In the genomic region with DNA sequence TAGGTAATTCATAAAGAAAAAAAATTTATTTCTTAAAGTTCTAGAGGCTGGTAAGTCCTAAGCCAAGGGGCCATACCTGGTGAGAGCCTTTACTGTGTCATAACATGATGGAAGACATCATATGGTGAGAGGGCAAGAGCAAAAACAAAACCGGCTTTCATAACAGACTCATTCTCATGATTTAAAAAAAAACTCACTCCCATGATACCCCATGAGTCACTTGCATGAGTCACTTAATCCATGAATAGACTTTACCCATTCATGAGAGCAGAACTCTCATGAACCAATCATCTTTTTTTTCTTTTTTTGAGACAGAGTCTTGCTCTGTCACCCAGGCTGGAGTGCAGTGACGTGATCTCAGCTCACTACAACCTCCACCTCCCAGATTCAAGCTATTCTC, we compare ENCODE assay signal across 15 cellular contexts.
A peak's percentile ranks its signal among the peaks of the same experiment; 100 is the strongest.
DNase-seq lines count a peak whose midpoint lies in the region; ATAC-seq, FAIRE-seq and TF ChIP-seq lines count a peak whose summit lies in the region.
"Had no signal": no experiment of that assay in that cellular context is flagged by ENCODE, and none has a peak within 500 bp of the region (broad histone marks: within the 10 kb centered on the region; RNA-seq: fewer than 3 reads in every experiment).

No MANE protein-coding gene starts in this region.

- no peak overlapping the region for H3K9ac ChIP-seq in keratinocyte (ENCODE audit: control insufficient read depth, extremely low read depth, insufficient read depth, low read length)

- no peak for TF ChIP-seq RAD21 in Ishikawa (IDR thresholded peaks at IDR 0.05; ENCODE audit: low read depth)

- H3K4me1 ChIP-seq in keratinocyte (ENCODE audit: control insufficient read depth, extremely low read depth, insufficient read depth, low read length) (no peaks in the 10 kb centered on the region), body of pancreas (no peaks in the 10 kb centered on the region), ascending aorta (no peaks in the 10 kb centered on the region)

- H4K20me1 ChIP-seq in keratinocyte (ENCODE audit: control insufficient read depth, extremely low read depth, insufficient read depth, low read length), result no peaks in the 10 kb centered on the region

- dilution Hi-C loops in keratinocyte (cut with MboI; ENCODE audit: extremely low pct_ligation_motif_present, low sequenced_read_pairs), result no loop called here

- no peaks in the 10 kb centered on the region for H3K9me3 ChIP-seq in keratinocyte (ENCODE audit: control insufficient read depth, low read depth, low read length)
- no peaks in the 10 kb centered on the region for H3K9me3 ChIP-seq in body of pancreas
- no peaks in the 10 kb centered on the region for H3K9me3 ChIP-seq in ascending aorta

- no peak overlapping the region for H2AFZ ChIP-seq in keratinocyte (ENCODE audit: control insufficient read depth, low read length)

- no peak for TF ChIP-seq EP300 in Ishikawa (IDR thresholded peaks at IDR 0.05; ENCODE audit: borderline replicate concordance)

- H3K27me3 ChIP-seq in keratinocyte (ENCODE audit: control insufficient read depth, extremely low read depth, insufficient read depth, low read length) (no peaks in the 10 kb centered on the region), body of pancreas (no peaks in the 10 kb centered on the region), ascending aorta (no peaks in the 10 kb centered on the region)
- H3K27me3 ChIP-seq: cardiac muscle cell had no signal

- FAIRE-seq in keratinocyte (lab: Jason Lieb, UNC), result no peak

- WGBS in body of pancreas, 2 donors, result 61 to 69% methylated on average over 2 of the region's 2 CpGs

- TF ChIP-seq CTCF in keratinocyte (optimal IDR thresholded peaks at IDR 0.05 in 1 of 3, IDR thresholded peaks at IDR 0.05 in 1 of 3, conservative IDR thresholded peaks at IDR 0.05 in 1 of 3; ENCODE audit: extremely low read depth in 1 of 3, insufficient read depth in 2 of 3, low read length in 3 of 3) (no peak), body of pancreas (IDR thresholded peaks at IDR 0.05) (no peak), ascending aorta (IDR thresholded peaks at IDR 0.05) (no peak)

- no peaks in the 10 kb centered on the region for H3K9me1 ChIP-seq in keratinocyte (ENCODE audit: control insufficient read depth, extremely low read depth, insufficient read depth, low read length)

- intact Hi-C loops in body of pancreas (cut with DNase I) (no loop called here), ascending aorta (cut with DNase I) (no loop called here)

- H3K4me3 ChIP-seq in keratinocyte (ENCODE audit: control insufficient read depth in 2 of 3, extremely low read depth in 1 of 3, insufficient read depth in 2 of 3, low read depth in 1 of 3, low read length in 3 of 3), result no peak overlapping the region
- H3K4me3 ChIP-seq in body of pancreas, result no peak overlapping the region
- no peak overlapping the region for H3K4me3 ChIP-seq in ascending aorta
- H3K4me3 ChIP-seq: cardiac muscle cell, SK-N-MC had no signal

- no peak for TF ChIP-seq POLR2A in body of pancreas (IDR thresholded peaks at IDR 0.05)

- H3K4me2 ChIP-seq in keratinocyte (ENCODE audit: control insufficient read depth, extremely low read depth, insufficient read depth, low read depth, low read length), result no peak overlapping the region

- H3K36me3 ChIP-seq in keratinocyte (ENCODE audit: control insufficient read depth in 2 of 2, extremely low read depth in 1 of 2, insufficient read depth in 2 of 2, low read length in 2 of 2), result no peaks in the 10 kb centered on the region
- H3K36me3 ChIP-seq in body of pancreas (replicated peaks in 1 of 2; ENCODE audit: insufficient read depth in 1 of 2, low read depth in 2 of 2), result no peaks in the 10 kb centered on the region
- no peaks in the 10 kb centered on the region for H3K36me3 ChIP-seq in ascending aorta
- H3K36me3 ChIP-seq: cardiac muscle cell had no signal

- no peak for ATAC-seq in body of pancreas
- no peak for ATAC-seq in HG02938 (IDR thresholded peaks at IDR 0.05; ENCODE audit: unreplicated experiment)
- ATAC-seq: right cardiac atrium had no signal

- no peaks in the 10 kb centered on the region for H3K79me2 ChIP-seq in keratinocyte (ENCODE audit: control insufficient read depth, insufficient read depth, low read length)

- DNase-seq in COLO829 (ENCODE audit: low spot score) (peak; percentile 63), astrocyte of the hippocampus (ENCODE audit: low read depth, low spot score) (peak; percentile 12), keratinocyte (ENCODE audit: low read depth, low spot score) (peak; percentile 5), body of pancreas (no peak), ascending aorta (ENCODE audit: low spot score in 2 of 2) (no peak), ecto neural progenitor cell (ENCODE audit: low spot score) (no peak)
- DNase-seq: activated CD4-positive, alpha-beta T cell treated with anti-CD3 and anti-CD28 coated beads for 1 hour; activated T-cell treated with anti-CD3 and anti-CD28 coated beads, Interleukin-2, amount 50 U/mL, for 48 hours; NCI-H2081; right cardiac atrium had no signal

- no peak overlapping the region for H3K27ac ChIP-seq in keratinocyte (ENCODE audit: control insufficient read depth, insufficient read depth, low read length)
- H3K27ac ChIP-seq in body of pancreas, result no peak overlapping the region
- no peak overlapping the region for H3K27ac ChIP-seq in ascending aorta
- H3K27ac ChIP-seq: C4-2B, cardiac muscle cell, SK-N-MC had no signal

TF ChIP-seq in Ishikawa, 13 proteins besides CTCF, POLR2A, EP300 and RAD21:
- TF ChIP-seq YY1 (IDR thresholded peaks at IDR 0.05; ENCODE audit: low read depth) (no peak), FOXM1 (IDR thresholded peaks at IDR 0.05; ENCODE audit: borderline replicate concordance, low read depth) (0 out of 2 replicates have a peak, but pooled peaks have one; percentile 20)
TF ChIP-seq in Ishikawa: peak in this region for 1.

Comparison
In these comparisons a context has a peak if more than half of its experiments do, and no peak if none do; other contexts are left out.
1. DNase-seq: peak in COLO829 (single experiment), astrocyte of the hippocampus (single experiment) and keratinocyte (single experiment); none in body of pancreas (0 of 4), ascending aorta (0 of 2) and ecto neural progenitor cell (single experiment).